In the genomic region with DNA sequence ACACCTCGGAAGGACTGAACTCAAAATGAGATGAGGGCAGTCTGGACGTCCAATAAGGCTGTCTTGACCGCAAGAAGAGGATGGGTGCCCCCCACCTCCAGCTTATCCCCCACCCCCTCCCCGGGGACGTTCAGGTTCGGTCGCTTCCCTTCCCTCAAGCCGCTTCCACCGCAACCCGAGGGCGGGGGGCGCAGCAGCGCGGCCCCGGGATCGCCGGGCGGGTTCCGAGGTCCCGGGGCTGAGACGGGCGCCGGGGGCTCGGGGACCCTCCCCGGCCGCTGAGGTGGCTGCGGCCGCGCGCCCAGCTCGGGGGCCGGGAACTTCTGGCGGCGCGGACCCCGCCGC, we compare ENCODE assay signal across 8 cellular contexts. TPM values are rescaled to one million over a fixed set of nuclear protein-coding genes. Genes with fewer than 3 reads are reported as not detected.
DNase-seq lines count a peak whose midpoint lies in the region; ATAC-seq and TF ChIP-seq lines count a peak whose summit lies in the region.

No MANE protein-coding gene starts in this region.

- no peaks in the 10 kb centered on the region for H3K36me3 ChIP-seq in adrenal gland (replicated peaks in 1 of 2)
- H3K36me3 ChIP-seq in stomach smooth muscle (ENCODE audit: control insufficient read depth in 2 of 2, insufficient read depth in 2 of 2, low read length in 2 of 2), result no peaks in the 10 kb centered on the region

- ATAC-seq in HG03280 (IDR thresholded peaks at IDR 0.05; ENCODE audit: unreplicated experiment), result peak; percentile 14

- H3K9me3 ChIP-seq in adrenal gland (replicated peaks in 1 of 3) (no peaks in the 10 kb centered on the region), stomach smooth muscle (ENCODE audit: control insufficient read depth in 2 of 2, low read length in 2 of 2) (no peaks in the 10 kb centered on the region)

- H3K9ac ChIP-seq in stomach smooth muscle (ENCODE audit: low read length in 2 of 2), result peak overlapping the region; percentile 71 to 83

- DNase-seq in DMS53 (lab: John Stamatoyannopoulos, UW), result peak; percentile 29
- no peak for DNase-seq in DMS53 treated with DMSO at 0.1 percent for 48 hours (lab: John Stamatoyannopoulos, UW; ENCODE audit: unreplicated experiment)
- peak in 3 of 7 donors; percentile 17 to 34 (median 21) for DNase-seq in adrenal gland
- DNase-seq in iPS-NIHi7 (ENCODE audit: extremely low spot score), result peak; percentile 41
- DNase-seq in MV-4-11 (lab: John Stamatoyannopoulos, UW), result no peak
- no peak for DNase-seq in HPDE6-E6E7 (ENCODE audit: extremely low spot score)

- intact Hi-C loops in adrenal gland (cut with DNase I), result loop anchor here in 1 of 2 donors (10.0 kb wide), 1 partner anchor 54 kb away; no protein-coding TSS in a partner anchor

- WGBS in adrenal gland, 4 donors, result 0 to 1% (median 1%) methylated on average over 10 to 37 of the region's 37 CpGs

- H3K27ac ChIP-seq in adrenal gland, result peak overlapping the region in 4 of 5 donors; percentile 47 to 97 (median 94)
- H3K27ac ChIP-seq in stomach smooth muscle (ENCODE audit: low read length), result peak overlapping the region; percentile 50

- H3K27me3 ChIP-seq in adrenal gland, result no peaks in the 10 kb centered on the region
- no peaks in the 10 kb centered on the region for H3K27me3 ChIP-seq in stomach smooth muscle (ENCODE audit: control insufficient read depth in 1 of 2, insufficient read depth in 2 of 2, low read length in 2 of 2)

- H3K4me1 ChIP-seq in adrenal gland (replicated peaks in 1 of 2) (peaks cover 11 to 29% of the 10 kb centered on the region in 2 donors), stomach smooth muscle (ENCODE audit: control insufficient read depth, insufficient read depth, low read length) (peaks cover 9% of the 10 kb centered on the region)

- no peak for TF ChIP-seq CTCF in adrenal gland (IDR thresholded peaks at IDR 0.05)

- TF ChIP-seq POLR2A in adrenal gland (IDR thresholded peaks at IDR 0.05), result no peak

- H3K4me3 ChIP-seq in adrenal gland, result peak overlapping the region; percentile 26 to 99 (median 55)
- H3K4me3 ChIP-seq in stomach smooth muscle (ENCODE audit: low read length in 2 of 2), result peak overlapping the region; percentile 58 to 79

RNA-seq across cellular contexts. Expression of a gene that starts 0.5 kb away (rescaled TPM):
- total RNA-seq in adrenal gland, result 10 to 100 TPM; 12.1 to 37.5 (median 21.5) TPM
- 10 to 100 TPM in 1 of 3 donors, 1 to 10 TPM in 2; 1.9 to 19.1 (median 3.3) TPM for polyA plus RNA-seq in adrenal gland

Comparison
In these comparisons a context has a peak if more than half of its experiments do, and no peak if none do; other contexts are left out.
1. DNase-seq: peak in DMS53 (single experiment) and iPS-NIHi7 (single experiment); none in DMS53 treated with DMSO at 0.1 percent for 48 hours (single experiment), MV-4-11 (single experiment) and HPDE6-E6E7 (single experiment).